Comparison of ENCODE assay signal across 8 cellular contexts in genomic region chr16:87491522-87492240, GRCh38. TPM values are rescaled to one million over a fixed set of nuclear protein-coding genes. Genes with fewer than 3 reads are reported as not detected.
DNase-seq lines count a peak whose midpoint lies in the region; ATAC-seq and TF ChIP-seq lines count a peak whose summit lies in the region.
"Not testable (repeated sequence)": the region's sequence is repeated elsewhere in the genome, so short reads cannot be mapped to it uniquely, and the experiment has no call there.

No MANE protein-coding gene starts in this region.

- not testable (repeated sequence) for H3K4ac ChIP-seq in H9 (ENCODE audit: low read depth, low read length)

- not testable (repeated sequence) for BruUV-seq in PC-3 (replicated peaks; lab: Mats Ljungman, UMichigan)

- not testable (repeated sequence) for H2BK5ac ChIP-seq in H9 (ENCODE audit: insufficient read length, low read length)

- H3K36me3 ChIP-seq in PC-3 (ENCODE audit: low read depth, low read length); cardiac muscle cell; muscle layer of duodenum (ENCODE audit: control insufficient read depth in 1 of 2, insufficient read depth in 2 of 2, low read length in 2 of 2): not testable (repeated sequence)

- not testable (repeated sequence) for H3K9ac ChIP-seq in H9 (ENCODE audit: extremely low read depth, insufficient read length, low read length)
- peak overlapping the region; percentile 12; the same call in 1 of the 2 replicates for H3K9ac ChIP-seq in PC-3 (ENCODE audit: low read length)

- H3K9me2 ChIP-seq in PC-3 (replicated peaks; ENCODE audit: low read length): not testable (repeated sequence)

- peak overlapping the region; percentile 72 to 87 for H3K4me3 Mint-ChIP-seq in H9

- H3K36me3 Mint-ChIP-seq in H9 (ENCODE audit: insufficient read depth in 1 of 3, low read depth in 3 of 3): not testable (repeated sequence)

- H3K14ac ChIP-seq in H9 (ENCODE audit: insufficient read depth, low read length): not testable (repeated sequence)

- in situ Hi-C loops in ACHN (cut with HindIII; ENCODE audit: low pct_ligation_motif_present, low pct_unique_long_range_greater_than_20kb, low sequenced_read_pairs): not testable (repeated sequence)

- H4K8ac ChIP-seq in H9 (replicated peaks; ENCODE audit: insufficient read length, low read depth, low read length): not testable (repeated sequence)

- not testable (repeated sequence) for H3K18ac ChIP-seq in H9 (ENCODE audit: insufficient read length, low read depth, low read length)

- H3K23ac ChIP-seq in H9 (ENCODE audit: insufficient read length, low read depth, low read length): not testable (repeated sequence)

- H3K79me2 ChIP-seq in H9 (ENCODE audit: insufficient read depth, low read length) (peaks cover 10% of the 10 kb centered on the region; the same call in 1 of the 2 replicates), PC-3 (ENCODE audit: low read length) (peaks cover 52% of the 10 kb centered on the region)

- H3K56ac ChIP-seq in H9 (ENCODE audit: insufficient read length, low read depth, low read length): not testable (repeated sequence)

- H4K91ac ChIP-seq in H9 (ENCODE audit: insufficient read length, low read depth, low read length): not testable (repeated sequence)

- DNase-seq in ACHN (peak; percentile 41), H9 (peak; percentile 32), cardiac muscle cell (ENCODE audit: low read depth in 1 of 2, low spot score in 1 of 2) (peak; percentile 48 to 63)
- not testable (repeated sequence) for DNase-seq in PC-3
- peak; percentile 65 for DNase-seq in activated CD8-positive, alpha-beta memory T cell treated with anti-CD3 and anti-CD28 coated beads, Interleukin-2, amount 50 U/mL, for 48 hours
- DNase-seq in central memory CD4-positive, alpha-beta T cell: peak; percentile 13
- peak; percentile 15 for DNase-seq in stimulated activated CD4-positive, alpha-beta T cell treated with anti-CD3 and anti-CD28 coated beads, Interleukin-12 subunit alpha, Interleukin-12 subunit beta, amount 100 ng/mL, for 4 hours

- not testable (repeated sequence) for H4K20me1 ChIP-seq in H9 (ENCODE audit: control insufficient read depth, insufficient read depth, insufficient read length)
- H4K20me1 ChIP-seq in PC-3 (ENCODE audit: low read length): peaks cover 11% of the 10 kb centered on the region; the same call in 1 of the 2 replicates

- peaks cover 29 to 47% of the 10 kb centered on the region in 2 experiments for H3K4me1 Mint-ChIP-seq in H9

- not testable (repeated sequence) for TF ChIP-seq CTCF in H9 (conservative IDR thresholded peaks at IDR 0.05); PC-3 (conservative IDR thresholded peaks at IDR 0.05; ENCODE audit: low read depth, low read length); cardiac muscle cell (IDR thresholded peaks at IDR 0.05; ENCODE audit: low read depth, low read length)

- no CpG with 5 or more reads among the region's 67 CpGs for WGBS in H9 (ENCODE audit: extremely low coverage, insufficient read length, low lambda C conversion rate)

- intact Hi-C loops in PC-3 (cut with micrococcal nuclease): loop anchor here (2.0 to 5.0 kb wide), 2 partner anchors 27 to 74 kb away; no protein-coding TSS in a partner anchor

- H3K79me1 ChIP-seq in H9 (ENCODE audit: insufficient read depth, low read depth, low read length, poor library complexity, severe bottlenecking): not testable (repeated sequence)

- CTCF ChIA-PET in PC-3 (lab: Charles Lee): not testable (repeated sequence)

- not testable (repeated sequence) for H3K27me3 Mint-ChIP-seq in H9 (ENCODE audit: low read depth)

- POLR2A ChIA-PET in PC-3 (lab: Charles Lee; ENCODE audit: unreplicated experiment): not testable (repeated sequence)

- H2BK120ac ChIP-seq in H9 (ENCODE audit: low read depth, low read length, poor library complexity, severe bottlenecking): not testable (repeated sequence)

- H2AK5ac ChIP-seq in H9 (ENCODE audit: insufficient read length, low read length): not testable (repeated sequence)

- H2BK12ac ChIP-seq in H9 (ENCODE audit: insufficient read length, low read depth, low read length): not testable (repeated sequence)

- not testable (repeated sequence) for H3K4me1 ChIP-seq in H9 (ENCODE audit: insufficient read depth, low read length); PC-3 (ENCODE audit: insufficient read depth, low read length)
- H3K4me1 ChIP-seq in cardiac muscle cell (ENCODE audit: low read depth): peaks cover 27% of the 10 kb centered on the region
- H3K4me1 ChIP-seq in muscle layer of duodenum (ENCODE audit: control insufficient read depth in 1 of 2, insufficient read depth in 2 of 2, low read length in 2 of 2): peaks cover under 1 to 41% of the 10 kb centered on the region in 2 donors

- H2BK15ac ChIP-seq in H9 (ENCODE audit: low read depth, low read length): not testable (repeated sequence)

- H3K23me2 ChIP-seq in H9 (ENCODE audit: insufficient read length, low read depth, low read length, poor library complexity, severe bottlenecking): not testable (repeated sequence)

- H3K27ac ChIP-seq in H9 (ENCODE audit: insufficient read length, low read depth, low read length); PC-3 (ENCODE audit: low read length); cardiac muscle cell; muscle layer of duodenum (ENCODE audit: low read length): not testable (repeated sequence)

- not testable (repeated sequence) for H3K9me3 ChIP-seq in H9 (ENCODE audit: control insufficient read depth, low read depth, low read length); PC-3 (ENCODE audit: low read length); cardiac muscle cell (ENCODE audit: low read depth); muscle layer of duodenum (ENCODE audit: control insufficient read depth in 1 of 2, low read length in 2 of 2)

- H3F3A ChIP-seq in PC-3 (ENCODE audit: low read length, unreplicated experiment): not testable (repeated sequence)

- 0 out of 2 replicates have a peak, but pooled peaks have one; percentile 2 for ATAC-seq in PC-3

- not testable (repeated sequence) for H4K5ac ChIP-seq in H9 (ENCODE audit: insufficient read length, low read depth, low read length)

- not testable (repeated sequence) for H3K27ac Mint-ChIP-seq in H9

- H3K4me3 ChIP-seq in PC-3 (ENCODE audit: low read length) (peak overlapping the region; percentile 73), cardiac muscle cell (peak overlapping the region; percentile 46), muscle layer of duodenum (ENCODE audit: low read depth in 1 of 2, low read length in 2 of 2) (peak overlapping the region; percentile 64 to 69)

- not testable (repeated sequence) for H2BK20ac ChIP-seq in H9 (ENCODE audit: low read depth, low read length, poor library complexity, severe bottlenecking)

- not testable (repeated sequence) for H3T11ph ChIP-seq in H9 (ENCODE audit: low read length)

- not testable (repeated sequence) for H3K27me3 ChIP-seq in H9 (ENCODE audit: insufficient read depth, low read length); PC-3 (ENCODE audit: low read length); cardiac muscle cell; muscle layer of duodenum (ENCODE audit: low read depth, low read length)

- H3K4me2 ChIP-seq in H9 (ENCODE audit: insufficient read depth, insufficient read length, low read length) (peak overlapping the region; percentile 59), PC-3 (ENCODE audit: low read length) (peak overlapping the region; percentile 89)

- H2AFZ ChIP-seq in H9 (ENCODE audit: low read length); PC-3 (ENCODE audit: low read length): not testable (repeated sequence)

- not testable (repeated sequence) for H3K9me3 Mint-ChIP-seq in H9

RNA-seq across cellular contexts. Expression of gene ZCCHC14, which starts 1.1 kb away (rescaled TPM):
- total RNA-seq in H9 (2021) (27.6 and 27.7 TPM in 2 replicates), PC-3 (2014; rRNA removed) (5.3 and 11.5 TPM in 2 replicates), cardiac muscle cell (10.7 and 23.2 TPM in 2 replicates)
- 7.9 and 8.2 TPM in 2 replicates for polyA plus RNA-seq in cardiac muscle cell
